ENCODE assay signal across 1 cellular context in the genomic region with DNA sequence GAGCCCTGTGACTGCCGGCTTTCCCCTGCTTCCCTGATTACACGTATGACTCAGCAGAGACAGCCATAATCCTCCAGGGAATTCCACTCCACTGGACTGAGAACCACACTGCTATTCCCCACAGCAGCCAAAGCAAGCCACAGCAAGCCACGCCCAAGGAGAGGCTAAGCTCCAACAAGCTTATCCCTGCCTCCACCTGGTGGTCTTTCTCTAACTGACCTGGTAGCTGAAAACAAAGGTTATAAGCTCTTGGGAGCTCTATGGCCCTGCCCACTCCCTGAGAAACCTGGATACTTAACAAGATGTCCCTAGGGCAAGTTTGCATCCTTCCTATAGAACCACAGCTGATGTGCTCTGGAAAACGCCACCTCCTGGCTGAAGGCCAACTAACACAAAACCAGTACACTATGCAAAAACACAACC.
TF ChIP-seq lines count a peak whose summit lies in the region.

No MANE protein-coding gene starts in this region.

TF ChIP-seq in HepG2, 621 proteins besides CTCF, POLR2A, EP300 and RAD21 (continued from another document):
- TF ChIP-seq, protein P1, sequence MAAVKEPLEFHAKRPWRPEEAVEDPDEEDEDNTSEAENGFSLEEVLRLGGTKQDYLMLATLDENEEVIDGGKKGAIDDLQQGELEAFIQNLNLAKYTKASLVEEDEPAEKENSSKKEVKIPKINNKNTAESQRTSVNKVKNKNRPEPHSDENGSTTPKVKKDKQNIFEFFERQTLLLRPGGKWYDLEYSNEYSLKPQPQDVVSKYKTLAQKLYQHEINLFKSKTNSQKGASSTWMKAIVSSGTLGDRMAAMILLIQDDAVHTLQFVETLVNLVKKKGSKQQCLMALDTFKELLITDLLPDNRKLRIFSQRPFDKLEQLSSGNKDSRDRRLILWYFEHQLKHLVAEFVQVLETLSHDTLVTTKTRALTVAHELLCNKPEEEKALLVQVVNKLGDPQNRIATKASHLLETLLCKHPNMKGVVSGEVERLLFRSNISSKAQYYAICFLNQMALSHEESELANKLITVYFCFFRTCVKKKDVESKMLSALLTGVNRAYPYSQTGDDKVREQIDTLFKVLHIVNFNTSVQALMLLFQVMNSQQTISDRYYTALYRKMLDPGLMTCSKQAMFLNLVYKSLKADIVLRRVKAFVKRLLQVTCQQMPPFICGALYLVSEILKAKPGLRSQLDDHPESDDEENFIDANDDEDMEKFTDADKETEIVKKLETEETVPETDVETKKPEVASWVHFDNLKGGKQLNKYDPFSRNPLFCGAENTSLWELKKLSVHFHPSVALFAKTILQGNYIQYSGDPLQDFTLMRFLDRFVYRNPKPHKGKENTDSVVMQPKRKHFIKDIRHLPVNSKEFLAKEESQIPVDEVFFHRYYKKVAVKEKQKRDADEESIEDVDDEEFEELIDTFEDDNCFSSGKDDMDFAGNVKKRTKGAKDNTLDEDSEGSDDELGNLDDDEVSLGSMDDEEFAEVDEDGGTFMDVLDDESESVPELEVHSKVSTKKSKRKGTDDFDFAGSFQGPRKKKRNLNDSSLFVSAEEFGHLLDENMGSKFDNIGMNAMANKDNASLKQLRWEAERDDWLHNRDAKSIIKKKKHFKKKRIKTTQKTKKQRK (IDR thresholded peaks at IDR 0.05; ENCODE audit: low read length), result no peak
- no peak for TF ChIP-seq ZNF879 (CRISPR knock-in tag; IDR thresholded peaks at IDR 0.05)
- no peak for TF ChIP-seq ZNF883 (CRISPR knock-in tag; IDR thresholded peaks at IDR 0.05; ENCODE audit: not compliant biosample characterization)
